ENCODE assay signal across 17 cellular contexts in the genomic region with DNA sequence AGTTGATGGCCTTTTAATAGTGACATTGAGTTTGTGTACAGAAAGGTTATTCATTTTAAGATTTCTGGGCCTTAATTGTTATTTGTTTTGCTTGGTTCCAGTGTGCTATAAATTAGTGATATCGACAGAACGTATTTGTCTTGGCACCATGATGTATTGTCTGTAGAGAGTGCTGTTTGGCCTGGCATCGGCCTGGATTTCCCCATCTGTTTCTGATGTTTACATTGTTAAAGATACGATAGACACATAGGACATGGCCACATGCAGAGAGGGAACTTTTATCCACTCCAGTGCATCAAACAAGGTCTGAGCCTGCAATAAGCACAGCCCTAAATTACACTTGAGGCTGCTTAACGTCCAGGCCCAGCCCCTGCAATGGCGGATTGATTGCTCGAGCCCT.
DNase-seq lines count a peak whose midpoint lies in the region; ATAC-seq lines count a peak whose summit lies in the region.
"Had no signal": no experiment of that assay in that cellular context is flagged by ENCODE, and none has a peak within 500 bp of the region (broad histone marks: within the 10 kb centered on the region; RNA-seq: fewer than 3 reads in every experiment).

No MANE protein-coding gene starts in this region.

- DNase-seq in NCI-H2107 treated with DMSO at 0.1 percent for 48 hours (lab: John Stamatoyannopoulos, UW; ENCODE audit: unreplicated experiment) (peak; percentile 21), NCI-H2107 (lab: John Stamatoyannopoulos, UW) (no peak), NCI-H2171 treated with DMSO at 0.1 percent for 48 hours (lab: John Stamatoyannopoulos, UW) (peak; percentile 85), SHP77 (lab: John Stamatoyannopoulos, UW) (peak; percentile 83 to 85), T-helper 9 cell (no peak), hypothalamus (lab: John Stamatoyannopoulos, UW) (no peak), activated T-cell treated with anti-CD3 and anti-CD28 coated beads for 4 hours (no peak)
- DNase-seq: activated B cell treated with CpG ODN at 0.5 μM for 24 hours; activated CD8-positive, alpha-beta T cell treated with anti-CD3 and anti-CD28 coated beads, Interleukin-2, amount 10 ng/mL, durations not matched to agents 7 days and 5 days; activated T-cell treated with anti-CD3 and anti-CD28 coated beads, Interleukin-2, amount 50 U/mL, for 48 hours; effector memory CD8-positive, alpha-beta T cell; heart right ventricle; NCI-H524 treated with DMSO at 0.1 percent for 48 hours; stimulated activated CD8-positive, alpha-beta memory T cell treated with anti-CD3 and anti-CD28 coated beads, Interleukin-4, amount 100 ng/mL, for 48 hours; T-helper 17 cell had no signal

- no peak for ATAC-seq in HG02759 (IDR thresholded peaks at IDR 0.05; ENCODE audit: unreplicated experiment)
- ATAC-seq: activated CD8-positive, alpha-beta T cell treated with anti-CD3 and anti-CD28 coated beads, Interleukin-2, amount 10 ng/mL, durations not matched to agents 7 days and 5 days; activated naive CD4-positive, alpha-beta T cell treated with anti-CD3 and anti-CD28 coated beads, Interleukin-2, amount 50 U/mL, for 72 hours; effector memory CD8-positive, alpha-beta T cell; heart right ventricle; T-helper 17 cell had no signal

Comparison
In these comparisons a context has a peak if more than half of its experiments do, and no peak if none do; other contexts are left out.
1. DNase-seq: peak in NCI-H2107 treated with DMSO at 0.1 percent for 48 hours (single experiment), NCI-H2171 treated with DMSO at 0.1 percent for 48 hours (single experiment) and SHP77 (2 of 2); none in NCI-H2107 (single experiment), T-helper 9 cell (single experiment), hypothalamus (0 of 51) and activated T-cell treated with anti-CD3 and anti-CD28 coated beads for 4 hours (single experiment).